Comparison of ENCODE assay signal across 2 cellular contexts in genomic region chr18:58894937-58895336, GRCh38.
TF ChIP-seq lines count a peak whose summit lies in the region.

No MANE protein-coding gene starts in this region.

TF ChIP-seq in HepG2, 621 proteins besides CTCF, POLR2A, EP300 and RAD21 (continues in another document):
- TF ChIP-seq MAFG (CRISPR knock-in tag; IDR thresholded peaks at IDR 0.05) (no peak), TOPORS (CRISPR knock-in tag; IDR thresholded peaks at IDR 0.05) (no peak), ZNF414 (CRISPR knock-in tag; IDR thresholded peaks at IDR 0.05) (no peak), RBM22 (optimal IDR thresholded peaks at IDR 0.05; ENCODE audit: low read length) (no peak), ZNF562 (CRISPR knock-in tag; IDR thresholded peaks at IDR 0.05; ENCODE audit: borderline replicate concordance) (no peak), ZZZ3 (CRISPR knock-in tag; IDR thresholded peaks at IDR 0.05; ENCODE audit: borderline replicate concordance) (no peak), ZNF747 (CRISPR knock-in tag; IDR thresholded peaks at IDR 0.05; ENCODE audit: borderline replicate concordance) (no peak), ZBED4 (CRISPR knock-in tag; IDR thresholded peaks at IDR 0.05; ENCODE audit: borderline replicate concordance) (no peak), KLF15 (CRISPR knock-in tag; IDR thresholded peaks at IDR 0.05; ENCODE audit: borderline replicate concordance) (no peak), LBX2 (CRISPR knock-in tag; IDR thresholded peaks at IDR 0.05; ENCODE audit: borderline replicate concordance) (no peak), USF2 (IDR thresholded peaks at IDR 0.05; ENCODE audit: low read depth, low read length) (no peak), USF2 (CRISPR knock-in tag; IDR thresholded peaks at IDR 0.05; ENCODE audit: borderline replicate concordance) (no peak), JARID2 (CRISPR knock-in tag; IDR thresholded peaks at IDR 0.05; ENCODE audit: insufficient replicate concordance) (no peak), MLLT10 (CRISPR knock-in tag; IDR thresholded peaks at IDR 0.05) (no peak), HOXD1 (CRISPR knock-in tag; IDR thresholded peaks at IDR 0.05) (no peak), ZNF501 (CRISPR knock-in tag; IDR thresholded peaks at IDR 0.05) (no peak), TRIM22 (IDR thresholded peaks at IDR 0.05) (no peak), FOXC1 (CRISPR knock-in tag; IDR thresholded peaks at IDR 0.05; ENCODE audit: borderline replicate concordance) (no peak)

TF ChIP-seq in HEK293T, 16 proteins besides CTCF, POLR2A, EP300 and RAD21:
- TF ChIP-seq ELF4 (IDR thresholded peaks at IDR 0.05) (no peak), ARNT (IDR thresholded peaks at IDR 0.05) (no peak)
